In the genomic region with DNA sequence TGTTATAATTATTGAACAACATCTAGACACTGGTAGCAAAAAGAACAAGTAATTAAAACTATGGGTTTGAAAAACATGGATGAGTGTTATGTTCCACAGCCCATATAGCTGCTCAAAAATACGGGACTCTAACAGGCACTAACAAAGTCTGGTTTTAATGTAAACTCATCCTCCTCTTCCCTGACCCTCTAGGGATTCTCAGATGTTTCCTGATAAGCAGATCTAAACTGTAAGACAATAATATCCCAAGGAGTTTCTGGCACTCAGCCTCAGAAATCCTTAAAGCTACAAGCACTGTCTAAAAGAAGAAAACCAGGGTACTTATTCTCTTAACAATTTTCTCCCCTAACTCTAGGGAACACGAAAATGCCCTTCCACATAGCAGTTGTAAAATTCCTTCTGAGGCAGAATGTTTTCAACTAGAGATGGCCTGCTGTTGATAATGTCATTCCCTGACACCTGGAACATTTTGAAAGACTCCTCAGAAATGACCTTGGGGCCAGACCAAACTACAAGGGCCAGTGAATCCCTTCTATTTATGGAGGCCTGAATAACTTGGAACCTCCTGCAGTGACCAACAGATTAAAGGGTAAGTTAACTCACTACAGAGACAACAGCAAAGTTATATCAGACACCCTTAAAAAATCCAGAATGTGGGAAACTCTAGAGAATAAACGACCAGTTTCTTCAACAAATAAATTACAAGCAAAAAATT, we compare ENCODE assay signal across 12 cellular contexts. TPM values are rescaled to one million over a fixed set of nuclear protein-coding genes. Genes with fewer than 3 reads are reported as not detected.
DNase-seq lines count a peak whose midpoint lies in the region; ATAC-seq and TF ChIP-seq lines count a peak whose summit lies in the region.
"Had no signal": no experiment of that assay in that cellular context is flagged by ENCODE, and none has a peak within 500 bp of the region (broad histone marks: within the 10 kb centered on the region; RNA-seq: fewer than 3 reads in every experiment).

No MANE protein-coding gene starts in this region.

- H3K27ac ChIP-seq in DOHH2 (ENCODE audit: low read depth, low read length) (0 out of 2 replicates have a peak overlapping the region, but pooled peaks have one; percentile 9), SJSA1 (peak overlapping the region; percentile 1; the same call in 1 of the 2 replicates)

- peaks cover 20% of the 10 kb centered on the region for H3F3A ChIP-seq in DOHH2 (ENCODE audit: control insufficient read depth, insufficient read depth)

- H3K36me3 ChIP-seq in DOHH2 (ENCODE audit: control insufficient read depth, low read length), result peaks cover 66% of the 10 kb centered on the region
- H3K36me3 ChIP-seq in SJSA1, result peaks cover 8% of the 10 kb centered on the region

- TF ChIP-seq CTCF in DOHH2 (IDR thresholded peaks at IDR 0.05; ENCODE audit: low read depth, low read length, poor library complexity, severe bottlenecking) (no peak), GM10266 (IDR thresholded peaks at IDR 0.05; ENCODE audit: control insufficient read depth, insufficient read depth, low read depth, missing control alignments) (no peak)

- no peak overlapping the region for H3K4me3 Mint-ChIP-seq in activated T-cell treated with anti-CD3 and anti-CD28 coated beads, Interleukin-2, amount 50 U/mL, for 4 hours
- H3K4me3 Mint-ChIP-seq: CD8-positive, alpha-beta T cell had no signal

- H3K36me3 Mint-ChIP-seq in activated T-cell treated with anti-CD3 and anti-CD28 coated beads, Interleukin-2, amount 50 U/mL, for 4 hours (ENCODE audit: insufficient read depth), result peaks cover 2% of the 10 kb centered on the region

- H4K20me1 ChIP-seq in DOHH2 (ENCODE audit: control insufficient read depth, insufficient read depth, low read depth, low read length), result peaks cover 30% of the 10 kb centered on the region

- H3K27me3 ChIP-seq in DOHH2 (ENCODE audit: control insufficient read depth, low read length) (no peaks in the 10 kb centered on the region), SJSA1 (replicated peaks) (no peaks in the 10 kb centered on the region)

- ATAC-seq in activated T-cell treated with anti-CD3 and anti-CD28 coated beads, Interleukin-2, amount 50 U/mL, for 4 hours, result no peak
- no peak for ATAC-seq in HG03460 (IDR thresholded peaks at IDR 0.05; ENCODE audit: unreplicated experiment)
- ATAC-seq: CD8-positive, alpha-beta T cell; GM12878 had no signal

- no peaks in the 10 kb centered on the region for H3K9me3 ChIP-seq in DOHH2 (ENCODE audit: control insufficient read depth, insufficient read depth, low read length)
- no peaks in the 10 kb centered on the region for H3K9me3 ChIP-seq in SJSA1 (replicated peaks)

- H3K9me2 ChIP-seq in DOHH2 (replicated peaks; ENCODE audit: control insufficient read depth, low read length), result no peaks in the 10 kb centered on the region

- H3K4me2 ChIP-seq in DOHH2 (ENCODE audit: low read length), result peak overlapping the region; percentile 4

- H3K9me3 Mint-ChIP-seq in activated T-cell treated with anti-CD3 and anti-CD28 coated beads, Interleukin-2, amount 50 U/mL, for 4 hours, result no peaks in the 10 kb centered on the region
- H3K9me3 Mint-ChIP-seq: CD8-positive, alpha-beta T cell had no signal

- no peaks in the 10 kb centered on the region for H3K27me3 Mint-ChIP-seq in activated T-cell treated with anti-CD3 and anti-CD28 coated beads, Interleukin-2, amount 50 U/mL, for 4 hours (ENCODE audit: low read depth)

- H3K79me2 ChIP-seq in DOHH2 (ENCODE audit: control insufficient read depth, low read length), result peaks cover 98% of the 10 kb centered on the region

- H3K4me1 ChIP-seq in DOHH2 (ENCODE audit: control insufficient read depth, low read length), result peaks cover 77% of the 10 kb centered on the region
- peaks cover 54% of the 10 kb centered on the region for H3K4me1 ChIP-seq in SJSA1 (replicated peaks)

- DNase-seq in SJSA1 (ENCODE audit: low read depth in 1 of 2, low spot score in 2 of 2) (no peak), fibroblast of peridontal ligament (ENCODE audit: extremely low read depth) (peak; percentile 59), pons (ENCODE audit: low spot score) (peak; percentile 8), GM10266 (ENCODE audit: extremely low spot score) (no peak)
- DNase-seq in activated CD8-positive, alpha-beta memory T cell treated with anti-CD3 and anti-CD28 coated beads, Interleukin-2, amount 50 U/mL, for 48 hours, result no peak
- no peak for DNase-seq in activated T-cell treated with anti-CD3 and anti-CD28 coated beads, Interleukin-2, amount 50 U/mL, for 4 hours
- DNase-seq: activated effector memory CD4-positive, alpha-beta T cell treated with anti-CD3 and anti-CD28 coated beads, Interleukin-2, amount 50 U/mL, for 16 hours; CD8-positive, alpha-beta T cell; NCI-H1436 treated with DMSO at 0.1 percent for 48 hours had no signal

- H3K4me1 Mint-ChIP-seq in activated T-cell treated with anti-CD3 and anti-CD28 coated beads, Interleukin-2, amount 50 U/mL, for 4 hours (ENCODE audit: low read depth), result peaks cover 15% of the 10 kb centered on the region

- H3K4me3 ChIP-seq in DOHH2 (ENCODE audit: low read length) (no peak overlapping the region), SJSA1 (no peak overlapping the region)
- H3K4me3 ChIP-seq: GM12878 had no signal

RNA-seq across cellular contexts. Expression of gene DNMBP, which starts 12.7 kb away (rescaled TPM):
- total RNA-seq in SJSA1 (2014; rRNA removed; shearing (Covaris generic)), result 7.7 and 11.0 TPM in 2 replicates
- 1 to 10 TPM; 1.0 to 1.3 (median 1.2) TPM for total RNA-seq in activated T-cell treated with anti-CD3 and anti-CD28 coated beads, Interleukin-2, amount 50 U/mL, for 4 hours

Comparison
In these comparisons a context has a peak if more than half of its experiments do, and no peak if none do; other contexts are left out.
1. DNase-seq: peak in fibroblast of peridontal ligament (single experiment) and pons (single experiment); none in SJSA1 (0 of 2), activated CD8-positive, alpha-beta memory T cell treated with anti-CD3 and anti-CD28 coated beads, Interleukin-2, amount 50 U/mL, for 48 hours (single experiment), activated T-cell treated with anti-CD3 and anti-CD28 coated beads, Interleukin-2, amount 50 U/mL, for 4 hours (single experiment) and GM10266 (single experiment).